ENCODE assay signal across 20 cellular contexts in genomic region chr3:184655597-184655996, GRCh38.
"Had no signal": no experiment of that assay in that cellular context is flagged by ENCODE, and none has a peak within 500 bp of the region (broad histone marks: within the 10 kb centered on the region; RNA-seq: fewer than 3 reads in every experiment).

No MANE protein-coding gene starts in this region.

- DNase-seq: colonic mucosa; dermis blood vessel endothelial cell; esophagus squamous epithelium; foreskin fibroblast; glutamatergic neuron; immature natural killer cell; left lung; lower lobe of right lung; mucosa of descending colon; naive thymus-derived CD8-positive, alpha-beta T cell; psoas muscle; retina; right lobe of liver; stimulated activated CD4-positive, alpha-beta T cell treated with anti-CD3 and anti-CD28 coated beads, Interleukin-12 subunit alpha, Interleukin-12 subunit beta, amount 100 ng/mL, for 4 hours; stimulated activated naive CD4-positive, alpha-beta T cell; stomach; substantia nigra; upper lobe of left lung had no signal

- H3K9me3 Mint-ChIP-seq: immature natural killer cell had no signal

- H3K36me3 ChIP-seq: colonic mucosa, esophagus squamous epithelium, gastroesophageal sphincter, left lung, lower lobe of right lung, right lobe of liver, stomach, upper lobe of left lung, vagina had no signal

- H3K4me1 ChIP-seq: colonic mucosa, gastroesophageal sphincter, lower lobe of right lung, psoas muscle, right lobe of liver, upper lobe of left lung had no signal

- H3K4me1 Mint-ChIP-seq: immature natural killer cell had no signal

- H3K27ac Mint-ChIP-seq: immature natural killer cell; naive thymus-derived CD8-positive, alpha-beta T cell had no signal

- H3K4me3 ChIP-seq: colonic mucosa, esophagus squamous epithelium, gastroesophageal sphincter, left lung, lower lobe of right lung, mucosa of descending colon, psoas muscle, right lobe of liver, stomach, upper lobe of left lung, vagina had no signal

- ATAC-seq: gastroesophageal sphincter; lower lobe of right lung; mucosa of descending colon; naive thymus-derived CD8-positive, alpha-beta T cell; psoas muscle; right lobe of liver had no signal

- H3K27ac ChIP-seq: colonic mucosa, esophagus squamous epithelium, gastroesophageal sphincter, lower lobe of right lung, psoas muscle, right lobe of liver, stomach, upper lobe of left lung, vagina had no signal

- H3K27me3 ChIP-seq: colonic mucosa, esophagus squamous epithelium, gastroesophageal sphincter, left lung, right lobe of liver, stomach, upper lobe of left lung, vagina had no signal

- H3K36me3 Mint-ChIP-seq: immature natural killer cell; naive thymus-derived CD8-positive, alpha-beta T cell had no signal

- H3K9me3 ChIP-seq: colonic mucosa, esophagus squamous epithelium, lower lobe of right lung, mucosa of descending colon, psoas muscle, right lobe of liver, stomach, upper lobe of left lung, vagina had no signal

- H3K4me3 Mint-ChIP-seq: immature natural killer cell; naive thymus-derived CD8-positive, alpha-beta T cell had no signal
